In the genomic region with DNA sequence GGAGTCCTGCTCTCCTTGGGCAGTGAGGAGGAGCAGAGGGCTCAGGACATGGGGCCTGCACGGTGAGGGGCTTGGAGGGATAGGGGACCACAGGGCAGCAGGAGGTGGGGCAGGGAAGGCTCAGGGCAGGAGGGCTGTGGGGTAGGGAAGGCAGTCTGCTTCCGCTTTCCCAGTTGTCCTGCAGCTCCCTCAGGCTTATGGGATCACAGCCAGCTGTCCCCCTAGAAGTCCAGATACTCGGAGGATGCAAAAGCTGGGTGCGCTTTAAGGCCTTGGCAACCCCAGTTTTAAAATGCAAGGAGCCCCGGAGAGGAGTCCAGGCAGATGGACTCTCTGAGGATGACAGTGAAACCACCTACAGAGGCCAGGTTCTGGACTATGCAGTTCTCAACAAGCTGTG, we compare ENCODE assay signal across 24 cellular contexts.
"Had no signal": no experiment of that assay in that cellular context is flagged by ENCODE, and none has a peak within 500 bp of the region (broad histone marks: within the 10 kb centered on the region; RNA-seq: fewer than 3 reads in every experiment).

No MANE protein-coding gene starts in this region.

- H3K36me3 ChIP-seq: esophagus squamous epithelium, gastrocnemius medialis, heart right ventricle, left lung, lower lobe of right lung had no signal

- H3K4me1 ChIP-seq: gastrocnemius medialis had no signal

- ATAC-seq: effector memory CD8-positive, alpha-beta T cell; esophagus mucosa; gastrocnemius medialis; heart right ventricle; left cardiac atrium; left lung; left ventricle myocardium superior; lower lobe of right lung; mucosa of descending colon had no signal

- H3K27ac ChIP-seq: coronary artery, dorsolateral prefrontal cortex, epithelial cell of prostate, esophagus squamous epithelium, gastrocnemius medialis, heart right ventricle, left lung, lower lobe of right lung had no signal

- H3K4me1 Mint-ChIP-seq: mesothelial cell of epicardium had no signal

- H3K9me3 ChIP-seq: esophagus squamous epithelium, gastrocnemius medialis, lower lobe of right lung, mucosa of descending colon had no signal

- H3K4me3 ChIP-seq: coronary artery, dorsolateral prefrontal cortex, esophagus squamous epithelium, gastrocnemius medialis, heart right ventricle, left lung, lower lobe of right lung, mucosa of descending colon had no signal

- DNase-seq: dermis blood vessel endothelial cell; effector CD4-positive, alpha-beta T cell; effector memory CD8-positive, alpha-beta T cell; endodermal cell; erythroblast; esophagus squamous epithelium; foreskin fibroblast; foreskin melanocyte; gastrocnemius medialis; glutamatergic neuron; heart right ventricle; hippocampal formation; left cardiac atrium; left lung; left ventricle myocardium superior; lower lobe of right lung; mesendoderm; mucosa of descending colon; naive B cell had no signal

- H3K27me3 ChIP-seq: esophagus squamous epithelium, gastrocnemius medialis, left lung had no signal

- H3K27ac Mint-ChIP-seq: effector memory CD8-positive, alpha-beta T cell; endodermal cell; mesothelial cell of epicardium had no signal

- H3K36me3 Mint-ChIP-seq: mesothelial cell of epicardium had no signal

- H3K4me3 Mint-ChIP-seq: effector memory CD8-positive, alpha-beta T cell; endodermal cell; mesothelial cell of epicardium had no signal
